Comparison of ENCODE assay signal across 7 cellular contexts in genomic region chr16:3003582-3004270, GRCh38. TPM values are rescaled to one million over a fixed set of nuclear protein-coding genes. Genes with fewer than 3 reads are reported as not detected.
A peak's percentile ranks its signal among the peaks of the same experiment; 100 is the strongest.
DNase-seq lines count a peak whose midpoint lies in the region; ATAC-seq and TF ChIP-seq lines count a peak whose summit lies in the region.

No MANE protein-coding gene starts in this region.

- DNase-seq in NCI-H1694 (lab: John Stamatoyannopoulos, UW) (peak; percentile 95), T follicular helper cell (ENCODE audit: low read depth) (peak; percentile 94), heart left ventricle (peak; percentile 95 to 99 (median 97)), retina (peak; percentile 97)
- peak; percentile 92 for DNase-seq in activated naive CD8-positive, alpha-beta T cell treated with anti-CD3 and anti-CD28 coated beads, Interleukin-2, amount 50 U/mL, for 16 hours (ENCODE audit: low read depth, low spot score)

- peaks cover 0 to 51% (median 20%) of the 10 kb centered on the region in 9 donors for H3K27me3 ChIP-seq in heart left ventricle

- 8 to 11% (median 9%) methylated on average over 40 to 58 of the region's 58 CpGs for WGBS in heart left ventricle, 4 donors

- ATAC-seq in GM18505 (IDR thresholded peaks at IDR 0.05; ENCODE audit: unreplicated experiment) (peak; percentile 85), HG02943 (IDR thresholded peaks at IDR 0.05; ENCODE audit: low read depth, unreplicated experiment) (peak; percentile 81), heart left ventricle (peak; percentile 99)

- peak; percentile 7 to 69 (median 55) for TF ChIP-seq CTCF in heart left ventricle (IDR thresholded peaks at IDR 0.05)

- peak overlapping the region in 10 of 12 donors; percentile 15 to 53 (median 28) for H3K4me3 ChIP-seq in heart left ventricle

- peaks cover 0 to 2% (median 0%) of the 10 kb centered on the region in 9 donors for H3K36me3 ChIP-seq in heart left ventricle

- peaks cover 0 to 28% (median 4%) of the 10 kb centered on the region in 12 donors for H3K4me1 ChIP-seq in heart left ventricle

- no peaks in the 10 kb centered on the region for H3K9me3 ChIP-seq in heart left ventricle

- TF ChIP-seq POLR2A in GM18505 (IDR thresholded peaks at IDR 0.05; ENCODE audit: borderline replicate concordance, extremely low read depth, insufficient read depth, insufficient read length) = no peak
- peak in 1 of 2 donors; percentile 40 for TF ChIP-seq POLR2A in heart left ventricle (IDR thresholded peaks at IDR 0.05)

- peak overlapping the region in 1 of 12 donors; percentile 67 for H3K27ac ChIP-seq in heart left ventricle

- intact Hi-C loops in heart left ventricle (cut with DNase I) = loop anchor here in 1 of 10 donors (1.0 kb wide), 1 partner anchor 17 kb away; the partner anchor contains the start of gene TNFRSF12A

RNA-seq across cellular contexts. Expression of gene CLDN9, which starts 9.0 kb away (rescaled TPM):
- total RNA-seq in heart left ventricle = 1 to 10 TPM in 2 of 9 donors, under 1 TPM in 7; 0.13 to 2.0 (median 0.75) TPM
- 1 to 10 TPM in 1 of 2 donors, under 1 TPM in 1; 0.62 to 1.7 TPM for polyA plus RNA-seq in heart left ventricle

RNA-seq across cellular contexts. Expression of gene CLDN6, which starts 14.3 kb away (rescaled TPM):
- total RNA-seq in heart left ventricle = not detected
- polyA plus RNA-seq in heart left ventricle = under 1 TPM in 1 of 2 donors, not detected in 1; 0.04 TPM

RNA-seq across cellular contexts. Expression of gene TNFRSF12A, which starts 16.4 kb away (rescaled TPM):
- total RNA-seq in heart left ventricle = 100 to 1,000 TPM in 3 of 9 donors, 10 to 100 TPM in 6; 27.8 to 289 (median 92.4) TPM
- polyA plus RNA-seq in heart left ventricle = 100 to 1,000 TPM; 260 to 824 TPM

RNA-seq across cellular contexts. Expression of gene HCFC1R1, which starts 20.0 kb away (rescaled TPM):
- 10 to 100 TPM; 32.8 to 66.7 (median 50.5) TPM for total RNA-seq in heart left ventricle
- 100 to 1,000 TPM in 1 of 2 donors, 10 to 100 TPM in 1; 54.6 to 189 TPM for polyA plus RNA-seq in heart left ventricle

RNA-seq across cellular contexts. Expression of gene THOC6, which starts 20.1 kb away (rescaled TPM):
- total RNA-seq in heart left ventricle = 10 to 100 TPM in 4 of 9 donors, 1 to 10 TPM in 5; 6.9 to 14.0 (median 9.4) TPM
- polyA plus RNA-seq in heart left ventricle = 10 to 100 TPM; 15.4 to 23.0 TPM
